In genomic region chr3:108569336-108569735, GRCh38 we compare ENCODE assay signal across 22 cellular contexts.
"Had no signal": no experiment of that assay in that cellular context is flagged by ENCODE, and none has a peak within 500 bp of the region (broad histone marks: within the 10 kb centered on the region; RNA-seq: fewer than 3 reads in every experiment).

No MANE protein-coding gene starts in this region.

- ATAC-seq: foreskin keratinocyte; left cardiac atrium; left ventricle myocardium superior; psoas muscle; right lobe of liver; stimulated activated memory B cell treated with anti-CD40 and anti-IgM and Interleukin-4, amounts not matched to agents 10 μg/mL and 1 μg/mL and 100 μg/mL, for 72 hours had no signal

- DNase-seq: effector CD4-positive, alpha-beta T cell; endodermal cell; erythroblast; foreskin keratinocyte; head of caudate nucleus; kidney; left cardiac atrium; left ventricle myocardium superior; mesendoderm; naive B cell; occipital lobe; psoas muscle; retina; right lobe of liver; spleen; stimulated activated CD4-positive, alpha-beta T cell treated with anti-CD3 and anti-CD28 coated beads, Interleukin-15, amount 100 ng/mL, for 24 hours; stimulated activated CD4-positive, alpha-beta T cell treated with anti-CD3 and anti-CD28 coated beads, Interleukin-1b, Interleukin-23, amount 100 ng/mL, for 48 hours; stimulated activated CD4-positive, alpha-beta T cell treated with anti-CD3 and anti-CD28 coated beads, Interleukin-4, amount 100 ng/mL, for 24 hours; transverse colon had no signal

- H3K9me3 Mint-ChIP-seq: endodermal cell; stimulated activated naive CD8-positive, alpha-beta T cell treated with anti-CD3 and anti-CD28 coated beads, Interleukin-15, Interleukin-2, amounts not matched to agents 100 ng/mL and 50 ng/mL, for 24 hours had no signal

- H3K27me3 Mint-ChIP-seq: naive B cell; stimulated activated memory B cell treated with anti-CD40 and anti-IgM and Interleukin-4, amounts not matched to agents 10 μg/mL and 1 μg/mL and 100 μg/mL, for 72 hours; stimulated activated naive CD8-positive, alpha-beta T cell treated with anti-CD3 and anti-CD28 coated beads, Interleukin-15, Interleukin-2, amounts not matched to agents 100 ng/mL and 50 ng/mL, for 24 hours had no signal

- H3K4me3 Mint-ChIP-seq: endodermal cell; naive B cell; nephron; stimulated activated memory B cell treated with anti-CD40 and anti-IgM and Interleukin-4, amounts not matched to agents 10 μg/mL and 1 μg/mL and 100 μg/mL, for 72 hours; stimulated activated naive CD8-positive, alpha-beta T cell treated with anti-CD3 and anti-CD28 coated beads, Interleukin-15, Interleukin-2, amounts not matched to agents 100 ng/mL and 50 ng/mL, for 24 hours had no signal

- H3K27ac Mint-ChIP-seq: endodermal cell; naive B cell; nephron; stimulated activated memory B cell treated with anti-CD40 and anti-IgM and Interleukin-4, amounts not matched to agents 10 μg/mL and 1 μg/mL and 100 μg/mL, for 72 hours; stimulated activated naive CD8-positive, alpha-beta T cell treated with anti-CD3 and anti-CD28 coated beads, Interleukin-15, Interleukin-2, amounts not matched to agents 100 ng/mL and 50 ng/mL, for 24 hours had no signal

- H3K4me1 Mint-ChIP-seq: endodermal cell, naive B cell had no signal
